ENCODE assay signal across 8 cellular contexts in the genomic region with DNA sequence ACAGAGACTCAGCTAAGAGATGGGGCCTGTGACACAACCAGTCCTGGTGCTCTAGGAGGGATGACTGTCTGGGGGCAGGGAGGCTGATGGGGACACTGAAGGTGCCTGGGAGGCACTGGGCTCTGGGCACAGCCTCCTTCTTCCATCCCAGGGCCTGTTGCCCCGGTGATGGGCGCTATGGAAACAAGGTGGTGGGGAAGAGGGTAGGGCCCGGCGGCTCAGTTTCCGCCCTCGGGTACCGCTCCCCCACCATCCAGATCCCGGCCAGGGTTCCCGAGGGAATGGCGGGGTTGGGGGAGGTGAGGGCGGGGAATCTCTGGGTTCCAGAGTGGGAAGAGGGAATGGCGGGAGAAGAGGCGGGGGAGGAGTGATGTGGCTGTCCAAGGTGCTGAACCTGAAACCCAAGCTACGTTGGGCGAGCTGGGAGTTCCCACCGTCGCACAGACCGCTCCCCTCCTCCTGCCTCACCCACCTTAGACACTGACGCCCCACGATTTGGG. TPM values are rescaled to one million over a fixed set of nuclear protein-coding genes. Genes with fewer than 3 reads are reported as not detected.
DNase-seq lines count a peak whose midpoint lies in the region; ATAC-seq and TF ChIP-seq lines count a peak whose summit lies in the region.

No MANE protein-coding gene starts in this region.

- H3K4me1 Mint-ChIP-seq in activated CD4-positive, alpha-beta T cell treated with anti-CD3 and anti-CD28 coated beads, Interleukin-2, amount 10 ng/mL, durations not matched to agents 7 days and 5 days, result peaks cover 48% of the 10 kb centered on the region

- peak overlapping the region; percentile 61 for H3K4me3 Mint-ChIP-seq in activated CD4-positive, alpha-beta T cell treated with anti-CD3 and anti-CD28 coated beads, Interleukin-2, amount 10 ng/mL, durations not matched to agents 7 days and 5 days

- DNase-seq in COLO829 (ENCODE audit: low spot score) (peak; percentile 74), HuH-7.5 (ENCODE audit: low spot score) (peak; percentile 86), head of caudate nucleus (peak in 30 of 42 donors; percentile 26 to 77 (median 51)), upper lobe of right lung (no peak), aorta (no peak)
- DNase-seq in activated CD4-positive, alpha-beta T cell treated with anti-CD3 and anti-CD28 coated beads, Interleukin-2, amount 10 ng/mL, durations not matched to agents 7 days and 5 days, result peak; percentile 44
- peak in 4 of 6 experiments; percentile 6 to 23 (median 18) for DNase-seq in stimulated activated naive CD4-positive, alpha-beta T cell (lab: John Stamatoyannopoulos, UW)

- CTCF ChIA-PET in activated CD4-positive, alpha-beta T cell treated with anti-CD3 and anti-CD28 coated beads, Interleukin-2, amount 10 ng/mL, durations not matched to agents 7 days and 5 days (lab: Charles Lee), result interaction anchor here (0.7 to 4.1 kb wide), 13 partner anchors 8 to 177 kb away, joined by 3 to 28 read pairs (median 6); partner anchors contain the start of genes GHDC and NKIRAS2

- no peaks in the 10 kb centered on the region for H3K9me3 Mint-ChIP-seq in activated CD4-positive, alpha-beta T cell treated with anti-CD3 and anti-CD28 coated beads, Interleukin-2, amount 10 ng/mL, durations not matched to agents 7 days and 5 days

- H3K36me3 Mint-ChIP-seq in activated CD4-positive, alpha-beta T cell treated with anti-CD3 and anti-CD28 coated beads, Interleukin-2, amount 10 ng/mL, durations not matched to agents 7 days and 5 days (ENCODE audit: low read depth), result no peaks in the 10 kb centered on the region

- peaks cover 37% of the 10 kb centered on the region for H3K4me1 ChIP-seq in upper lobe of right lung
- no peaks in the 10 kb centered on the region for H3K4me1 ChIP-seq in aorta (ENCODE audit: control insufficient read depth in 1 of 2, insufficient read depth in 2 of 2, low read length in 2 of 2)

- H3K9me3 ChIP-seq in upper lobe of right lung (no peaks in the 10 kb centered on the region), aorta (ENCODE audit: control insufficient read depth, low read length) (no peaks in the 10 kb centered on the region)

- H3K27me3 Mint-ChIP-seq in activated CD4-positive, alpha-beta T cell treated with anti-CD3 and anti-CD28 coated beads, Interleukin-2, amount 10 ng/mL, durations not matched to agents 7 days and 5 days, result peaks cover 25% of the 10 kb centered on the region

- no peak for TF ChIP-seq CTCF in upper lobe of right lung (IDR thresholded peaks at IDR 0.05)

- H3K27ac Mint-ChIP-seq in activated CD4-positive, alpha-beta T cell treated with anti-CD3 and anti-CD28 coated beads, Interleukin-2, amount 10 ng/mL, durations not matched to agents 7 days and 5 days, result no peak overlapping the region

- H3K4me3 ChIP-seq in upper lobe of right lung, result no peak overlapping the region
- H3K4me3 ChIP-seq in aorta (ENCODE audit: low read length in 2 of 2), result no peak overlapping the region

- H3K27ac ChIP-seq in upper lobe of right lung, result no peak overlapping the region
- no peak overlapping the region for H3K27ac ChIP-seq in aorta (ENCODE audit: low read depth in 1 of 2, low read length in 2 of 2)

- H3K27me3 ChIP-seq in upper lobe of right lung (peaks cover 21% of the 10 kb centered on the region), aorta (ENCODE audit: control insufficient read depth in 1 of 2, insufficient read depth in 2 of 2, low read length in 1 of 2) (no peaks in the 10 kb centered on the region)

- intact Hi-C loops in head of caudate nucleus (cut with DNase I) (loop anchor here (10.0 kb wide), 1 partner anchor 225 kb away; no protein-coding TSS in a partner anchor), upper lobe of right lung (cut with DNase I) (no loop called here), aorta (cut with DNase I) (no loop called here)

- ATAC-seq in upper lobe of right lung, result no peak
- ATAC-seq in HG03354 (IDR thresholded peaks at IDR 0.05; ENCODE audit: poor library complexity, severe bottlenecking, unreplicated experiment), result no peak
- ATAC-seq in aorta (ENCODE audit: low FRiP score), result no peak

- H3K36me3 ChIP-seq in upper lobe of right lung (no peaks in the 10 kb centered on the region), aorta (ENCODE audit: control insufficient read depth in 1 of 2, insufficient read depth in 2 of 2, low read length in 1 of 2) (no peaks in the 10 kb centered on the region)

- WGBS in aorta, 2 donors, result 6 to 13% methylated on average over 20 of the region's 20 CpGs

- POLR2A ChIA-PET in activated CD4-positive, alpha-beta T cell treated with anti-CD3 and anti-CD28 coated beads, Interleukin-2, amount 10 ng/mL, durations not matched to agents 7 days and 5 days (lab: Charles Lee), result interaction anchor here (0.6 kb wide), 1 partner anchor 152 kb away, joined by 3 read pairs; no protein-coding TSS in a partner anchor

RNA-seq across cellular contexts. Expression of gene KCNH4, which starts 1.0 kb away (rescaled TPM):
- under 1 TPM; 0.15 to 0.17 TPM for total RNA-seq in activated CD4-positive, alpha-beta T cell treated with anti-CD3 and anti-CD28 coated beads, Interleukin-2, amount 10 ng/mL, durations not matched to agents 7 days and 5 days
- total RNA-seq in upper lobe of right lung (0.26 TPM), aorta (under 1 TPM; 0.15 to 0.32 TPM)
- polyA plus RNA-seq in aorta, result not detected

RNA-seq across cellular contexts. Expression of gene HCRT, which starts 5.3 kb away (rescaled TPM):
- not detected for total RNA-seq in activated CD4-positive, alpha-beta T cell treated with anti-CD3 and anti-CD28 coated beads, Interleukin-2, amount 10 ng/mL, durations not matched to agents 7 days and 5 days
- total RNA-seq in upper lobe of right lung, result not detected
- total RNA-seq in aorta, result not detected
- polyA plus RNA-seq in aorta, result not detected

RNA-seq across cellular contexts. Expression of gene GHDC, which starts 14.3 kb away (rescaled TPM):
- 10 to 100 TPM; 15.3 to 15.5 TPM for total RNA-seq in activated CD4-positive, alpha-beta T cell treated with anti-CD3 and anti-CD28 coated beads, Interleukin-2, amount 10 ng/mL, durations not matched to agents 7 days and 5 days
- 30.9 TPM for total RNA-seq in upper lobe of right lung
- 10 to 100 TPM; 17.3 to 26.0 TPM for total RNA-seq in aorta
- 10 to 100 TPM; 13.1 to 27.5 TPM for polyA plus RNA-seq in aorta

RNA-seq across cellular contexts. Expression of gene RAB5C, which starts 25.2 kb away (rescaled TPM):
- total RNA-seq in activated CD4-positive, alpha-beta T cell treated with anti-CD3 and anti-CD28 coated beads, Interleukin-2, amount 10 ng/mL, durations not matched to agents 7 days and 5 days, result 100 to 1,000 TPM in 1 of 2 experiments, 10 to 100 TPM in 1; 97.1 to 108 TPM
- total RNA-seq in upper lobe of right lung, result 154 TPM
- total RNA-seq in aorta, result 100 to 1,000 TPM; 109 to 130 TPM
- polyA plus RNA-seq in aorta, result 100 to 1,000 TPM; 122 to 156 TPM

RNA-seq across cellular contexts. Expression of gene HSPB9, which starts 57.4 kb away (rescaled TPM):
- not detected for total RNA-seq in activated CD4-positive, alpha-beta T cell treated with anti-CD3 and anti-CD28 coated beads, Interleukin-2, amount 10 ng/mL, durations not matched to agents 7 days and 5 days
- total RNA-seq in upper lobe of right lung, result not detected
- not detected for total RNA-seq in aorta
- polyA plus RNA-seq in aorta, result under 1 TPM; 0.15 to 0.63 TPM

Comparison
In these comparisons a context has a peak if more than half of its experiments do, and no peak if none do; other contexts are left out.
1. DNase-seq: peak in COLO829 (single experiment), HuH-7.5 (single experiment), activated CD4-positive, alpha-beta T cell treated with anti-CD3 and anti-CD28 coated beads, Interleukin-2, amount 10 ng/mL, durations not matched to agents 7 days and 5 days (single experiment), head of caudate nucleus (30 of 42) and stimulated activated naive CD4-positive, alpha-beta T cell (4 of 6); none in upper lobe of right lung (single experiment) and aorta (0 of 2).